ENCODE assay signal across 10 cellular contexts in the genomic region with DNA sequence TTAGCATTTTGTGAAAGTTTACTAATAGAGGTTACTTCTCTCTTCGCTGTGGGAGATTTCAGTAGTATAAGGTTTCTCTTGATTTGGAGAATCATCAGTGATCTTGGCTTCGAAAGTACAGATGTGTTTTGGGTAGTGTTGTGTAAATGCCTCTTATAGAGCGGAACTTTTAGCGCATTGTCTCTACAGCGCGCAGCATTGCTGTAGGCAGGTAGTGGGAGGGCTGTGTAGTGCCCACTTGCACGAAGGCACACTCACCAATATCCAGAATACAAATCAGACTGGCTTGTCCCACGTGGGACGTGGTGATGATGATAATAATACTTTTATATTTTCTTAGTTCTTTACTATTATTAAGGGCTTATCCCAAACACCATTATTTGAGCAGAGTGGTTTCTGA. TPM values are rescaled to one million over a fixed set of nuclear protein-coding genes. Genes with fewer than 3 reads are reported as not detected.
DNase-seq lines count a peak whose midpoint lies in the region; ATAC-seq and TF ChIP-seq lines count a peak whose summit lies in the region.
"Had no signal": no experiment of that assay in that cellular context is flagged by ENCODE, and none has a peak within 500 bp of the region (broad histone marks: within the 10 kb centered on the region; RNA-seq: fewer than 3 reads in every experiment).

No MANE protein-coding gene starts in this region.

- peak overlapping the region; percentile 94; the same call in 1 of the 2 replicates for H3K4me3 ChIP-seq in iPS-18c (ENCODE audit: insufficient read depth, low read depth, low read length)

- H3K9me3 ChIP-seq in iPS-18c (ENCODE audit: control insufficient read depth, insufficient read depth, low read length) = no peaks in the 10 kb centered on the region
- H3K9me3 ChIP-seq: gastroesophageal sphincter had no signal

- H3K27ac ChIP-seq in foreskin keratinocyte = no peak overlapping the region

- H3K4me1 ChIP-seq in foreskin keratinocyte = peaks cover 13% of the 10 kb centered on the region

- CTCF ChIA-PET in activated CD8-positive, alpha-beta T cell treated with anti-CD3 and anti-CD28 coated beads, Interleukin-2, amount 10 ng/mL, durations not matched to agents 7 days and 5 days (lab: Charles Lee) = interaction anchor here (1.0 to 3.3 kb wide), 4 partner anchors 9 to 302 kb away, joined by 5 to 17 read pairs (median 8); no protein-coding TSS in a partner anchor

- H3K27ac Mint-ChIP-seq in activated CD8-positive, alpha-beta T cell treated with anti-CD3 and anti-CD28 coated beads, Interleukin-2, amount 10 ng/mL, durations not matched to agents 7 days and 5 days = peak overlapping the region; percentile 72
- H3K27ac Mint-ChIP-seq in stimulated activated naive CD8-positive, alpha-beta T cell treated with anti-CD3 and anti-CD28 coated beads, Interleukin-15, amount 100 ng/mL, for 72 hours = peak overlapping the region in 1 of 2 donors; percentile 35

- POLR2A ChIA-PET in activated CD8-positive, alpha-beta T cell treated with anti-CD3 and anti-CD28 coated beads, Interleukin-2, amount 10 ng/mL, durations not matched to agents 7 days and 5 days (lab: Charles Lee) = interaction anchor here (1.2 to 5.5 kb wide), 4 partner anchors 9 to 301 kb away, joined by 6 to 49 read pairs (median 12); a partner anchor contains a TSS

- peaks cover 43% of the 10 kb centered on the region for H3K4me1 Mint-ChIP-seq in activated CD8-positive, alpha-beta T cell treated with anti-CD3 and anti-CD28 coated beads, Interleukin-2, amount 10 ng/mL, durations not matched to agents 7 days and 5 days (ENCODE audit: low read depth)
- peaks cover 61% of the 10 kb centered on the region for H3K4me1 Mint-ChIP-seq in stimulated activated naive CD8-positive, alpha-beta T cell treated with anti-CD3 and anti-CD28 coated beads, Interleukin-15, amount 100 ng/mL, for 72 hours

- H3K27me3 ChIP-seq in foreskin keratinocyte = no peaks in the 10 kb centered on the region
- H3K27me3 ChIP-seq: gastroesophageal sphincter had no signal

- H3K9me3 Mint-ChIP-seq in activated CD8-positive, alpha-beta T cell treated with anti-CD3 and anti-CD28 coated beads, Interleukin-2, amount 10 ng/mL, durations not matched to agents 7 days and 5 days (ENCODE audit: insufficient read depth) = no peaks in the 10 kb centered on the region
- H3K9me3 Mint-ChIP-seq in stimulated activated naive CD8-positive, alpha-beta T cell treated with anti-CD3 and anti-CD28 coated beads, Interleukin-15, amount 100 ng/mL, for 72 hours = no peaks in the 10 kb centered on the region

- H3K36me3 Mint-ChIP-seq in activated CD8-positive, alpha-beta T cell treated with anti-CD3 and anti-CD28 coated beads, Interleukin-2, amount 10 ng/mL, durations not matched to agents 7 days and 5 days (ENCODE audit: low read depth) = peaks cover 6% of the 10 kb centered on the region

- no peaks in the 10 kb centered on the region for H3K27me3 Mint-ChIP-seq in activated CD8-positive, alpha-beta T cell treated with anti-CD3 and anti-CD28 coated beads, Interleukin-2, amount 10 ng/mL, durations not matched to agents 7 days and 5 days (ENCODE audit: low read depth)
- H3K27me3 Mint-ChIP-seq in stimulated activated naive CD8-positive, alpha-beta T cell treated with anti-CD3 and anti-CD28 coated beads, Interleukin-15, amount 100 ng/mL, for 72 hours = no peaks in the 10 kb centered on the region

- no peak for ATAC-seq in activated CD8-positive, alpha-beta T cell treated with anti-CD3 and anti-CD28 coated beads, Interleukin-2, amount 10 ng/mL, durations not matched to agents 7 days and 5 days
- ATAC-seq in stimulated activated naive CD8-positive, alpha-beta T cell treated with anti-CD3 and anti-CD28 coated beads, Interleukin-15, amount 100 ng/mL, for 72 hours = no peak
- ATAC-seq in HG02884 (IDR thresholded peaks at IDR 0.05; ENCODE audit: unreplicated experiment) = no peak
- no peak for ATAC-seq in foreskin keratinocyte
- ATAC-seq: gastroesophageal sphincter had no signal

- TF ChIP-seq CTCF in foreskin keratinocyte (conservative IDR thresholded peaks at IDR 0.05) = no peak

- DNase-seq in activated CD4-positive, alpha-beta T cell treated with anti-CD3 and anti-CD28 coated beads for 4 hours = peak; percentile 18 to 26
- no peak for DNase-seq in activated CD4-positive, alpha-beta T cell treated with anti-CD3 and anti-CD28 coated beads, Interleukin-2, amount 50 U/mL, for 4 hours
- peak; percentile 44 for DNase-seq in activated CD8-positive, alpha-beta T cell treated with anti-CD3 and anti-CD28 coated beads, Interleukin-2, amount 10 ng/mL, durations not matched to agents 7 days and 5 days
- peak in 1 of 2 donors; percentile 23 for DNase-seq in stimulated activated naive CD8-positive, alpha-beta T cell treated with anti-CD3 and anti-CD28 coated beads, Interleukin-15, amount 100 ng/mL, for 72 hours
- DNase-seq in Ammon's horn (ENCODE audit: low spot score) (no peak), foreskin keratinocyte (no peak)
- DNase-seq: NCI-H524 treated with DMSO at 0.1 percent for 48 hours had no signal

- peak overlapping the region; percentile 62 for H3K4me3 Mint-ChIP-seq in activated CD8-positive, alpha-beta T cell treated with anti-CD3 and anti-CD28 coated beads, Interleukin-2, amount 10 ng/mL, durations not matched to agents 7 days and 5 days
- H3K4me3 Mint-ChIP-seq in stimulated activated naive CD8-positive, alpha-beta T cell treated with anti-CD3 and anti-CD28 coated beads, Interleukin-15, amount 100 ng/mL, for 72 hours = peak overlapping the region; percentile 68 to 81

RNA-seq across cellular contexts. Expression of a gene that starts 51.4 kb away (rescaled TPM):
- under 1 TPM; 0.03 to 0.11 TPM for total RNA-seq in activated CD8-positive, alpha-beta T cell treated with anti-CD3 and anti-CD28 coated beads, Interleukin-2, amount 10 ng/mL, durations not matched to agents 7 days and 5 days
- total RNA-seq in foreskin keratinocyte = 24.8 and 25.9 TPM in 2 replicates
- polyA plus RNA-seq in foreskin keratinocyte = 23.3 TPM in 2 replicates

Comparison
In these comparisons a context has a peak if more than half of its experiments do, and no peak if none do; other contexts are left out.
1. DNase-seq: peak in activated CD4-positive, alpha-beta T cell treated with anti-CD3 and anti-CD28 coated beads for 4 hours (2 of 2) and activated CD8-positive, alpha-beta T cell treated with anti-CD3 and anti-CD28 coated beads, Interleukin-2, amount 10 ng/mL, durations not matched to agents 7 days and 5 days (single experiment); none in activated CD4-positive, alpha-beta T cell treated with anti-CD3 and anti-CD28 coated beads, Interleukin-2, amount 50 U/mL, for 4 hours (0 of 2), Ammon's horn (single experiment) and foreskin keratinocyte (0 of 2).
2. RNA of a gene that starts 51.4 kb away (total RNA-seq): 24.8 to 25.9 TPM in foreskin keratinocyte; 0.03 to 0.11 TPM in activated CD8-positive, alpha-beta T cell treated with anti-CD3 and anti-CD28 coated beads, Interleukin-2, amount 10 ng/mL, durations not matched to agents 7 days and 5 days; every median in the first group is over 10 times any median in the second.